In the genomic region with DNA sequence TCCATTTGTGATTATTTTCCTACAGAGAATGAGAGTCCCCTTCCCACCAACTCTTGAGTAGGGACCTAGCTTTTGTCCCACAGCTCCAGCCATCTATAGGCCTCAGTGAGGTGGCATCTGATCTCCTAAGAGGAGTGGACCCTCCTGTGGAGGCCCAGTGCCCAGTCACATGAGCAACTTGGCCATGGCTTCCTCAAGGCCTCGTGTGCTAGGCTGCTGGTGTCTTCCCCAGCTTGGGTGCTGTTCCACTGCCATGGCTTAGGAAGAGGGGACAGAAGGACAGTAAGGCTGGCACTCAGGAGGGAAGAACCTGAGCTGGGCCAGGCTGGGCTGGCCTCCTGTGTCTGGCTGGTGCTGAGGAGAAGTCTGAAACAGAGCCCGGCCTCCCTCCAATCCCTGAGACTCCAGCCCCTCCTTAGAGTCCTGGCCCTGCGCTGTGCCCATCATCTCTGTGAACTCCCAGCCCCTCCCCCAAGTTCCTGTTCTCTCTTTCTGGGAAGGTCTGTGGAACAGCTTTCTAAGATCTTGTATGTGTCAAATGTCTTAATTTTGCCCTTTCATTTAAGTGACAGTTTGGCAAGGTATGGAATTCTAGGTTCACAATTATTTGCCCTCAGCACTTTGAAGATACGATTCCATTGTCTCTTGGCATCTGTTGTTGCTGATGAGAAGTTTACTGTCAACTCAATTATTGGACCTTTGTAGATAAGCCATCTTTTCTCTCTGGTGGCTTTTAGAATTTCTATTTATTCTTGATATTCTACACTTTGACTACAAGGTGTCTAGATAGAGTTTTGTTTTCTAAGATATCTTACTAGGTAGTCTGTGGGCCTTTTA, we compare ENCODE assay signal across 18 cellular contexts. TPM values are rescaled to one million over a fixed set of nuclear protein-coding genes. Genes with fewer than 3 reads are reported as not detected.
DNase-seq lines count a peak whose midpoint lies in the region; ATAC-seq and TF ChIP-seq lines count a peak whose summit lies in the region.
"Had no signal": no experiment of that assay in that cellular context is flagged by ENCODE, and none has a peak within 500 bp of the region (broad histone marks: within the 10 kb centered on the region; RNA-seq: fewer than 3 reads in every experiment).

No MANE protein-coding gene starts in this region.

- no peak overlapping the region for H3K4me3 Mint-ChIP-seq in central memory CD8-positive, alpha-beta T cell
- H3K4me3 Mint-ChIP-seq in neural crest cell, result no peak overlapping the region
- H3K4me3 Mint-ChIP-seq: B cell; CD8-positive, alpha-beta T cell had no signal

- intact Hi-C loops in Right ventricle myocardium inferior (cut with DNase I) (no loop called here), upper lobe of right lung (cut with DNase I) (no loop called here)

- H3K27me3 Mint-ChIP-seq in central memory CD8-positive, alpha-beta T cell, result peaks cover 5% of the 10 kb centered on the region
- peaks cover 7% of the 10 kb centered on the region for H3K27me3 Mint-ChIP-seq in neural crest cell (ENCODE audit: low read depth)
- H3K27me3 Mint-ChIP-seq: B cell had no signal

- TF ChIP-seq CTCF in right atrium auricular region (IDR thresholded peaks at IDR 0.05) (no peak), neural crest cell (conservative IDR thresholded peaks at IDR 0.05) (no peak), upper lobe of right lung (IDR thresholded peaks at IDR 0.05) (no peak)

- H3K36me3 Mint-ChIP-seq in central memory CD8-positive, alpha-beta T cell (ENCODE audit: insufficient read depth), result peaks cover 19% of the 10 kb centered on the region
- peaks cover 28% of the 10 kb centered on the region for H3K36me3 Mint-ChIP-seq in neural crest cell (ENCODE audit: low read depth)

- H3K36me3 ChIP-seq in right atrium auricular region (peaks cover 10% of the 10 kb centered on the region), upper lobe of right lung (peaks cover 13% of the 10 kb centered on the region)

- no peaks in the 10 kb centered on the region for H3K9me3 Mint-ChIP-seq in central memory CD8-positive, alpha-beta T cell
- peaks cover 3% of the 10 kb centered on the region for H3K9me3 Mint-ChIP-seq in neural crest cell
- H3K9me3 Mint-ChIP-seq: CD8-positive, alpha-beta T cell had no signal

- DNase-seq in Right ventricle myocardium inferior (ENCODE audit: missing footprints), result peak; percentile 3
- DNase-seq in right atrium auricular region (ENCODE audit: low spot score), result no peak
- DNase-seq in central memory CD8-positive, alpha-beta T cell (ENCODE audit: low spot score in 2 of 2), result no peak
- DNase-seq in neural crest cell (ENCODE audit: low read depth, low spot score), result no peak
- DNase-seq in upper lobe of right lung, result peak; percentile 40
- no peak for DNase-seq in substantia nigra (lab: John Stamatoyannopoulos, UW)
- DNase-seq in activated CD8-positive, alpha-beta memory T cell treated with anti-CD3 and anti-CD28 coated beads, Interleukin-2, amount 50 U/mL, for 4 hours, result no peak
- DNase-seq: 8988T; Calu3; CD8-positive, alpha-beta T cell; DMS79 treated with DMSO at 0.1 percent for 48 hours; GF-D8; GOT3; H7 had no signal

- ATAC-seq in Right ventricle myocardium inferior (no peak), upper lobe of right lung (no peak), GM18867 (IDR thresholded peaks at IDR 0.05; ENCODE audit: unreplicated experiment) (no peak)
- no peak for ATAC-seq in central memory CD8-positive, alpha-beta T cell (replicated peaks; ENCODE audit: extremely low read depth, poor library complexity, severe bottlenecking)
- ATAC-seq: CD8-positive, alpha-beta T cell had no signal

- H3K27ac Mint-ChIP-seq in central memory CD8-positive, alpha-beta T cell (ENCODE audit: low read depth), result peak overlapping the region; percentile 44
- H3K27ac Mint-ChIP-seq in neural crest cell (ENCODE audit: unreplicated experiment), result peak overlapping the region; percentile 27
- H3K27ac Mint-ChIP-seq: B cell; CD8-positive, alpha-beta T cell had no signal

- peaks cover 4 to 7% of the 10 kb centered on the region in 2 donors for H3K9me3 ChIP-seq in right atrium auricular region
- no peaks in the 10 kb centered on the region for H3K9me3 ChIP-seq in upper lobe of right lung

- H3K4me3 ChIP-seq in right atrium auricular region (no peak overlapping the region), upper lobe of right lung (no peak overlapping the region)
- H3K4me3 ChIP-seq: BLaER1 treated with 17β-estradiol and CSF1 and Interleukin-3, amounts not matched to agents 10 nM and 100 nM had no signal

- H3K27ac ChIP-seq in right atrium auricular region (no peak overlapping the region), upper lobe of right lung (no peak overlapping the region), substantia nigra (ENCODE audit: low read depth, low read length, poor library complexity, severe bottlenecking) (no peak overlapping the region)
- H3K27ac ChIP-seq: BLaER1 treated with 17β-estradiol and CSF1 and Interleukin-3, amounts not matched to agents 10 nM and 100 nM; HL-60 had no signal

- no peaks in the 10 kb centered on the region for H3K27me3 ChIP-seq in right atrium auricular region
- H3K27me3 ChIP-seq in upper lobe of right lung, result no peaks in the 10 kb centered on the region

- H3K4me1 Mint-ChIP-seq in central memory CD8-positive, alpha-beta T cell, result no peaks in the 10 kb centered on the region
- H3K4me1 Mint-ChIP-seq in neural crest cell, result peaks cover 6% of the 10 kb centered on the region

- H3K4me1 ChIP-seq in right atrium auricular region (no peaks in the 10 kb centered on the region), upper lobe of right lung (no peaks in the 10 kb centered on the region)

RNA-seq across cellular contexts. Expression of gene KCNQ4, which starts 7.1 kb away (rescaled TPM):
- 2.8 TPM for total RNA-seq in Right ventricle myocardium inferior
- 1 to 10 TPM; 1.0 to 1.7 TPM for total RNA-seq in right atrium auricular region
- 0.89 and 0.91 TPM in 2 replicates for total RNA-seq in neural crest cell
- total RNA-seq in upper lobe of right lung, result 0.96 TPM

Comparison
In these comparisons a context has a peak if more than half of its experiments do, and no peak if none do; other contexts are left out.
1. DNase-seq: peak in Right ventricle myocardium inferior (single experiment) and upper lobe of right lung (single experiment); none in right atrium auricular region (single experiment), central memory CD8-positive, alpha-beta T cell (0 of 2), neural crest cell (single experiment), substantia nigra (0 of 49) and activated CD8-positive, alpha-beta memory T cell treated with anti-CD3 and anti-CD28 coated beads, Interleukin-2, amount 50 U/mL, for 4 hours (single experiment).